3 cellular contexts compared by ENCODE assay signal in genomic region chr21:23638131-23638530, GRCh38.
"Had no signal": no experiment of that assay in that cellular context is flagged by ENCODE, and none has a peak within 500 bp of the region (broad histone marks: within the 10 kb centered on the region; RNA-seq: fewer than 3 reads in every experiment).

No MANE protein-coding gene starts in this region.

- ATAC-seq: GM12878 had no signal

- DNase-seq: GDM1, GF-D8 had no signal

- H3K4me3 ChIP-seq: GM12878 had no signal
